In the genomic region with DNA sequence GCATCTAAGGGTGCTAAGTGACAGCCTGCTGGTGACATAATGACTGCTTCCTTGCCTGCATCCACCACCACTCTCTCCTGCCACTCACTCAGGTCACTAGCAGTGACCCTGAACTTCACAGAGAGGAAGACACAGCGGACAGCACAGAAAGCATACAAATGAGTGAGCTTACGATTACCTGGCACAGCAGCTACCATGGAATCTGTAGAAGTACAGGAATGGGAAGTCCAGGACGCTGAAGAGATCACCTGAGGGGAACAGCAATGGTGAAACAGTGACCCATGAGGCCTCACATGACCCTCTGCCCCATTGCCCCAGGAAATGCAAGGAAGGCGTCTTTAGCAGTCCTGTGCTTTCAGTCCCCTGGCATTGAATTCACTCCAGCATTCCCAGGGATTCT, we compare ENCODE assay signal across 2 cellular contexts.
TF ChIP-seq lines count a peak whose summit lies in the region.

No MANE protein-coding gene starts in this region.

TF ChIP-seq in IMR-90, 13 proteins besides CTCF, POLR2A, EP300 and RAD21:
- TF ChIP-seq SMC3 (IDR thresholded peaks at IDR 0.05; ENCODE audit: low read depth, low read length) (no peak), MXI1 (IDR thresholded peaks at IDR 0.05; ENCODE audit: borderline replicate concordance, low read depth, low read length) (no peak), MAFK (IDR thresholded peaks at IDR 0.05; ENCODE audit: low read depth, low read length) (no peak), RCOR1 (IDR thresholded peaks at IDR 0.05; ENCODE audit: insufficient replicate concordance, low read length) (no peak), CHD1 (IDR thresholded peaks at IDR 0.05; ENCODE audit: low read depth, low read length) (no peak), MAZ (IDR thresholded peaks at IDR 0.05; ENCODE audit: borderline replicate concordance, low read depth, low read length) (no peak), BHLHE40 (IDR thresholded peaks at IDR 0.05; ENCODE audit: low read depth, low read length) (no peak), NFE2L2 (IDR thresholded peaks at IDR 0.05; ENCODE audit: low read depth, low read length) (no peak), RFX5 (IDR thresholded peaks at IDR 0.05; ENCODE audit: low read depth, low read length) (no peak), CEBPB (IDR thresholded peaks at IDR 0.05; ENCODE audit: low read depth, low read length) (no peak), FOS (IDR thresholded peaks at IDR 0.05; ENCODE audit: low read depth, low read length) (no peak)
- TF ChIP-seq, protein P1, sequence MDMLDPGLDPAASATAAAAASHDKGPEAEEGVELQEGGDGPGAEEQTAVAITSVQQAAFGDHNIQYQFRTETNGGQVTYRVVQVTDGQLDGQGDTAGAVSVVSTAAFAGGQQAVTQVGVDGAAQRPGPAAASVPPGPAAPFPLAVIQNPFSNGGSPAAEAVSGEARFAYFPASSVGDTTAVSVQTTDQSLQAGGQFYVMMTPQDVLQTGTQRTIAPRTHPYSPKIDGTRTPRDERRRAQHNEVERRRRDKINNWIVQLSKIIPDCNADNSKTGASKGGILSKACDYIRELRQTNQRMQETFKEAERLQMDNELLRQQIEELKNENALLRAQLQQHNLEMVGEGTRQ (IDR thresholded peaks at IDR 0.05; ENCODE audit: low read depth, low read length) = no peak
- TF ChIP-seq, protein P2, sequence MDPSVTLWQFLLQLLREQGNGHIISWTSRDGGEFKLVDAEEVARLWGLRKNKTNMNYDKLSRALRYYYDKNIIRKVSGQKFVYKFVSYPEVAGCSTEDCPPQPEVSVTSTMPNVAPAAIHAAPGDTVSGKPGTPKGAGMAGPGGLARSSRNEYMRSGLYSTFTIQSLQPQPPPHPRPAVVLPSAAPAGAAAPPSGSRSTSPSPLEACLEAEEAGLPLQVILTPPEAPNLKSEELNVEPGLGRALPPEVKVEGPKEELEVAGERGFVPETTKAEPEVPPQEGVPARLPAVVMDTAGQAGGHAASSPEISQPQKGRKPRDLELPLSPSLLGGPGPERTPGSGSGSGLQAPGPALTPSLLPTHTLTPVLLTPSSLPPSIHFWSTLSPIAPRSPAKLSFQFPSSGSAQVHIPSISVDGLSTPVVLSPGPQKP (IDR thresholded peaks at IDR 0.05; ENCODE audit: borderline replicate concordance, low read depth, low read length) = no peak

TF ChIP-seq in H1, 55 proteins besides CTCF, POLR2A, EP300 and RAD21:
- TF ChIP-seq JUN (IDR thresholded peaks at IDR 0.05; ENCODE audit: low read depth, low read length) = no peak
- no peak for TF ChIP-seq CHD2 (IDR thresholded peaks at IDR 0.05; ENCODE audit: low read length)
- TF ChIP-seq, protein P1 (IDR thresholded peaks at IDR 0.05; ENCODE audit: low read length) = no peak
- no peak for TF ChIP-seq ASH2L (IDR thresholded peaks at IDR 0.05; ENCODE audit: low read length)
- no peak for TF ChIP-seq FOSL1 (IDR thresholded peaks at IDR 0.05; ENCODE audit: insufficient read depth, low read depth, low read length)
- TF ChIP-seq CEBPB (IDR thresholded peaks at IDR 0.05; ENCODE audit: low read depth, low read length) = no peak
- TF ChIP-seq SIRT6 (IDR thresholded peaks at IDR 0.05; ENCODE audit: low read length) = no peak
- TF ChIP-seq, protein P3, sequence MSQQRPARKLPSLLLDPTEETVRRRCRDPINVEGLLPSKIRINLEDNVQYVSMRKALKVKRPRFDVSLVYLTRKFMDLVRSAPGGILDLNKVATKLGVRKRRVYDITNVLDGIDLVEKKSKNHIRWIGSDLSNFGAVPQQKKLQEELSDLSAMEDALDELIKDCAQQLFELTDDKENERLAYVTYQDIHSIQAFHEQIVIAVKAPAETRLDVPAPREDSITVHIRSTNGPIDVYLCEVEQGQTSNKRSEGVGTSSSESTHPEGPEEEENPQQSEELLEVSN (IDR thresholded peaks at IDR 0.05) = no peak
TF ChIP-seq in H1: peak in this region for 0.
